In the genomic region with DNA sequence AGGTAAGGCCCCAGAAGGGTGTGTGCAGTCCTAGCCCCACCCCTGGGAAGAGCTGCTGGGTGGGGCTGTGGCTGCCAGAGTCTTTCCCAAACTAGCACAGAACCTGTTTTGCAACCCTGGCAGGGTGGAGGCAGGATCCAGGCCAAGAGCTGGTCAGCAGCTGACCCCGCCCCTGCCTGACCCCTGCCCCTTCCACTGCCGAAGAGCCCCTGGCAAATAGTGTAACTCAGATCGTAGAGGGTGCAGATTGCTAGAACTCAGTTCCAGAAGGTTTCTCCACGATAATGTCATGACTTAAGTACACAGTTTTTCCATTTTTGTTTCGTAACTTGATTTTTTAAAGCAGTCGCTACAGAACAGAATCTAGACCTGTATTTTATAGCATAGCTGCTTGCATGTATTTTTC, we compare ENCODE assay signal across 8 cellular contexts. TPM values are rescaled to one million over a fixed set of nuclear protein-coding genes. Genes with fewer than 3 reads are reported as not detected.
A peak's percentile ranks its signal among the peaks of the same experiment; 100 is the strongest.
DNase-seq lines count a peak whose midpoint lies in the region; ATAC-seq and TF ChIP-seq lines count a peak whose summit lies in the region.

No MANE protein-coding gene starts in this region.

- WGBS in spleen, 5 donors, result 19 to 45% (median 27%) methylated on average over 4 to 6 of the region's 6 CpGs

- intact Hi-C loops in spleen (cut with DNase I; ENCODE audit: low total_unique reads), result no loop called here

- TF ChIP-seq POLR2A in spleen (IDR thresholded peaks at IDR 0.05), result no peak

- H3K9me3 ChIP-seq in adipocyte (ENCODE audit: control insufficient read depth, low read length) (no peaks in the 10 kb centered on the region), iPS-18a (ENCODE audit: control insufficient read depth, low read depth, low read length) (no peaks in the 10 kb centered on the region), spleen (no peaks in the 10 kb centered on the region)

- H3K9ac ChIP-seq in adipocyte (ENCODE audit: low read length) (peak overlapping the region; percentile 87), iPS-18a (ENCODE audit: low read length) (peak overlapping the region; percentile 32)

- peak overlapping the region; percentile 70 for H3K4me3 ChIP-seq in adipocyte (ENCODE audit: low read length)
- H3K4me3 ChIP-seq in iPS-18a (ENCODE audit: low read length), result peak overlapping the region; percentile 11
- H3K4me3 ChIP-seq in spleen, result peak overlapping the region in 7 of 8 donors; percentile 5 to 64 (median 24)

- no peak for ATAC-seq in HG02759 (IDR thresholded peaks at IDR 0.05; ENCODE audit: unreplicated experiment)
- no peak for ATAC-seq in GM19455 (IDR thresholded peaks at IDR 0.05; ENCODE audit: unreplicated experiment)

- H3K27ac ChIP-seq in iPS-18a (ENCODE audit: low read length), result no peak overlapping the region
- peak overlapping the region; percentile 30 to 97 (median 84) for H3K27ac ChIP-seq in spleen

- DNase-seq in NOMO-1 treated with DMSO at 0.1 percent for 48 hours (lab: John Stamatoyannopoulos, UW; ENCODE audit: unreplicated experiment) (peak; percentile 21), NOMO-1 treated with dmso at 0.1 percent for 144 hours (lab: John Stamatoyannopoulos, UW; ENCODE audit: unreplicated experiment) (no peak), adipocyte (ENCODE audit: low read depth) (peak; percentile 72), spleen (peak; percentile 80)
- no peak for DNase-seq in activated CD4-positive, CD25-positive, alpha-beta regulatory T cell (lab: John Stamatoyannopoulos, UW)

- H3K27me3 ChIP-seq in adipocyte (replicated peaks; ENCODE audit: control insufficient read depth, insufficient read depth, low read length) (no peaks in the 10 kb centered on the region), iPS-18a (ENCODE audit: control insufficient read depth, insufficient read depth, low read length) (no peaks in the 10 kb centered on the region), spleen (replicated peaks in 1 of 7) (no peaks in the 10 kb centered on the region)

- TF ChIP-seq CTCF in spleen (IDR thresholded peaks at IDR 0.05 in 8 of 11, conservative IDR thresholded peaks at IDR 0.05 in 3 of 11), result no peak

- H3K4me1 ChIP-seq in adipocyte (ENCODE audit: control insufficient read depth, insufficient read depth, low read length) (peaks cover 66% of the 10 kb centered on the region), iPS-18a (ENCODE audit: control insufficient read depth, low read depth, low read length) (peaks cover 32% of the 10 kb centered on the region), spleen (peaks cover 65 to 80% (median 76%) of the 10 kb centered on the region in 6 donors)

- peaks cover 36% of the 10 kb centered on the region for H3K36me3 ChIP-seq in adipocyte (ENCODE audit: control insufficient read depth, insufficient read depth, low read length, severe bottlenecking)
- peaks cover 6% of the 10 kb centered on the region for H3K36me3 ChIP-seq in iPS-18a (ENCODE audit: control insufficient read depth, low read depth, low read length)
- H3K36me3 ChIP-seq in spleen, result peaks cover 0 to 47% (median 38%) of the 10 kb centered on the region in 6 donors

RNA-seq across cellular contexts. Expression of a gene that starts 26.7 kb away (rescaled TPM):
- total RNA-seq in spleen, result 10 to 100 TPM; 21.1 to 31.8 (median 25.4) TPM
- 10 to 100 TPM; 13.1 to 19.8 (median 13.8) TPM for polyA plus RNA-seq in spleen

Comparison
In these comparisons a context has a peak if more than half of its experiments do, and no peak if none do; other contexts are left out.
1. DNase-seq: peak in NOMO-1 treated with DMSO at 0.1 percent for 48 hours (single experiment), adipocyte (single experiment) and spleen (single experiment); none in NOMO-1 treated with dmso at 0.1 percent for 144 hours (single experiment) and activated CD4-positive, CD25-positive, alpha-beta regulatory T cell (0 of 4).
2. H3K4me3 ChIP-seq: peak in every context shown above with its lines; median percentile 70 in adipocyte; 24 in spleen; 11 in iPS-18a.